In genomic region chr16:75385507-75386152, GRCh38 we compare ENCODE assay signal across 8 cellular contexts.
DNase-seq lines count a peak whose midpoint lies in the region; ATAC-seq and TF ChIP-seq lines count a peak whose summit lies in the region.

No MANE protein-coding gene starts in this region.

- H3K36me3 ChIP-seq in parathyroid adenoma (ENCODE audit: control insufficient read depth, insufficient read depth, low read length), result no peaks in the 10 kb centered on the region

- no peak for DNase-seq in stimulated activated naive CD8-positive, alpha-beta T cell treated with anti-CD3 and anti-CD28 coated beads, Interleukin-15, amount 100 ng/mL, for 72 hours
- DNase-seq in stimulated activated naive CD8-positive, alpha-beta T cell treated with anti-CD3 and anti-CD28 coated beads, Interleukin-15, Interleukin-2, amounts not matched to agents 100 U/mL and 50 U/mL, for 24 hours, result no peak
- DNase-seq in NCI-H1436 (lab: John Stamatoyannopoulos, UW) (peak; percentile 66), SW480 (ENCODE audit: low spot score) (peak; percentile 65), fibroblast of pulmonary artery (ENCODE audit: low read depth) (peak; percentile 93)

- H3K79me2 ChIP-seq in parathyroid adenoma, result peaks cover 2% of the 10 kb centered on the region

- peaks cover 19% of the 10 kb centered on the region for H3K4me1 Mint-ChIP-seq in stimulated activated naive CD8-positive, alpha-beta T cell treated with anti-CD3 and anti-CD28 coated beads, Interleukin-15, amount 100 ng/mL, for 72 hours

- peak; percentile 43 for ATAC-seq in stimulated activated naive CD8-positive, alpha-beta T cell treated with anti-CD3 and anti-CD28 coated beads, Interleukin-15, amount 100 ng/mL, for 72 hours
- ATAC-seq in stimulated activated naive CD8-positive, alpha-beta T cell treated with anti-CD3 and anti-CD28 coated beads, Interleukin-15, Interleukin-2, amounts not matched to agents 100 U/mL and 50 U/mL, for 24 hours, result no peak
- no peak for ATAC-seq in HG02981 (IDR thresholded peaks at IDR 0.05; ENCODE audit: unreplicated experiment)
- no peak for ATAC-seq in GM18873 (IDR thresholded peaks at IDR 0.05; ENCODE audit: low FRiP score, unreplicated experiment)

- H2AFZ ChIP-seq in parathyroid adenoma, result no peak overlapping the region

- H3K9me3 ChIP-seq in parathyroid adenoma (ENCODE audit: control insufficient read depth, low read length), result no peaks in the 10 kb centered on the region

- peak; percentile 51 for TF ChIP-seq CTCF in fibroblast of pulmonary artery (IDR thresholded peaks at IDR 0.05; ENCODE audit: low read length, missing control alignments)
- peak; percentile 73 for TF ChIP-seq CTCF in parathyroid adenoma (IDR thresholded peaks at IDR 0.05)

- no peak overlapping the region for H3K4me3 Mint-ChIP-seq in stimulated activated naive CD8-positive, alpha-beta T cell treated with anti-CD3 and anti-CD28 coated beads, Interleukin-15, amount 100 ng/mL, for 72 hours

- H3K27ac Mint-ChIP-seq in stimulated activated naive CD8-positive, alpha-beta T cell treated with anti-CD3 and anti-CD28 coated beads, Interleukin-15, amount 100 ng/mL, for 72 hours, result no peak overlapping the region

- no peaks in the 10 kb centered on the region for H3K27me3 ChIP-seq in parathyroid adenoma (ENCODE audit: control insufficient read depth, insufficient read depth, low read length)

- H3K9me3 Mint-ChIP-seq in stimulated activated naive CD8-positive, alpha-beta T cell treated with anti-CD3 and anti-CD28 coated beads, Interleukin-15, amount 100 ng/mL, for 72 hours, result no peaks in the 10 kb centered on the region

- H3K4me1 ChIP-seq in parathyroid adenoma, result no peaks in the 10 kb centered on the region

- H3K27me3 Mint-ChIP-seq in stimulated activated naive CD8-positive, alpha-beta T cell treated with anti-CD3 and anti-CD28 coated beads, Interleukin-15, amount 100 ng/mL, for 72 hours, result peaks cover 8% of the 10 kb centered on the region

- no peak overlapping the region for H3K4me2 ChIP-seq in parathyroid adenoma (ENCODE audit: low read length)

- H3K27ac ChIP-seq in parathyroid adenoma, result no peak overlapping the region

- H3K9ac ChIP-seq in parathyroid adenoma, result no peak overlapping the region

- no peak overlapping the region for H3K4me3 ChIP-seq in fibroblast of pulmonary artery (replicated peaks; ENCODE audit: low read depth, low read length)
- no peak overlapping the region for H3K4me3 ChIP-seq in parathyroid adenoma (ENCODE audit: low read depth, low read length)

Comparison
In these comparisons a context has a peak if more than half of its experiments do, and no peak if none do; other contexts are left out.
1. DNase-seq: peak in NCI-H1436 (single experiment), SW480 (single experiment) and fibroblast of pulmonary artery (single experiment); none in stimulated activated naive CD8-positive, alpha-beta T cell treated with anti-CD3 and anti-CD28 coated beads, Interleukin-15, amount 100 ng/mL, for 72 hours (0 of 2) and stimulated activated naive CD8-positive, alpha-beta T cell treated with anti-CD3 and anti-CD28 coated beads, Interleukin-15, Interleukin-2, amounts not matched to agents 100 U/mL and 50 U/mL, for 24 hours (single experiment).